Comparison of ENCODE assay signal across 18 cellular contexts in genomic region chr22:42725606-42726355, GRCh38. TPM values are rescaled to one million over a fixed set of nuclear protein-coding genes. Genes with fewer than 3 reads are reported as not detected.
"Had no signal": no experiment of that assay in that cellular context is flagged by ENCODE, and none has a peak within 500 bp of the region (broad histone marks: within the 10 kb centered on the region; RNA-seq: fewer than 3 reads in every experiment).

No MANE protein-coding gene starts in this region.

- DNase-seq: activated CD4-positive, alpha-beta T cell treated with anti-CD3 and anti-CD28 coated beads, Interleukin-2, amount 50 U/mL, for 48 hours; activated gamma-delta T cell treated with Interleukin-2 at 50 U/mL for 16 hours; adrenal gland; dorsolateral prefrontal cortex; foreskin melanocyte; glutamatergic neuron; hypothalamus; left lung; midbrain; nucleus accumbens; posterior cingulate gyrus; retina; stimulated activated CD4-positive, alpha-beta T cell treated with anti-CD3 and anti-CD28 coated beads, Interleukin-15, amount 100 ng/mL, for 24 hours; stimulated activated CD4-positive, alpha-beta T cell treated with anti-CD3 and anti-CD28 coated beads, Interleukin-2, amount 100 ng/mL, for 48 hours; testis had no signal

- H3K4me3 ChIP-seq: adrenal gland, dorsolateral prefrontal cortex, left lung, testis had no signal

- H3K27me3 ChIP-seq: adrenal gland, testis had no signal

- H3K4me1 ChIP-seq: adrenal gland had no signal

- H3K27ac ChIP-seq: adrenal gland, dorsolateral prefrontal cortex, left lung, testis had no signal

- H3K36me3 ChIP-seq: adrenal gland, left lung had no signal

- ATAC-seq: activated naive CD4-positive, alpha-beta T cell treated with anti-CD3 and anti-CD28 coated beads, Interleukin-2, amount 50 U/mL, for 72 hours; left lung had no signal

- H3K9me3 ChIP-seq: adrenal gland, left lung, testis had no signal

- FAIRE-seq: TTC549 had no signal

RNA-seq across cellular contexts. Expression of gene A4GALT, which starts 5.1 kb away (rescaled TPM):
- total RNA-seq: activated T-helper 1 cell treated with anti-CD3 and anti-CD28 coated beads, Interleukin-12 subunit alpha, Interleukin-12 subunit beta, Interleukin-2, Interleukin-4 antibody, amounts not matched to agents 30 ng/mL and 10 ng/mL and 1 ng/mL, durations not matched to agents 14 hours and 24 hours and 36 hours had no signal
